16 cellular contexts compared by ENCODE assay signal in the genomic region with DNA sequence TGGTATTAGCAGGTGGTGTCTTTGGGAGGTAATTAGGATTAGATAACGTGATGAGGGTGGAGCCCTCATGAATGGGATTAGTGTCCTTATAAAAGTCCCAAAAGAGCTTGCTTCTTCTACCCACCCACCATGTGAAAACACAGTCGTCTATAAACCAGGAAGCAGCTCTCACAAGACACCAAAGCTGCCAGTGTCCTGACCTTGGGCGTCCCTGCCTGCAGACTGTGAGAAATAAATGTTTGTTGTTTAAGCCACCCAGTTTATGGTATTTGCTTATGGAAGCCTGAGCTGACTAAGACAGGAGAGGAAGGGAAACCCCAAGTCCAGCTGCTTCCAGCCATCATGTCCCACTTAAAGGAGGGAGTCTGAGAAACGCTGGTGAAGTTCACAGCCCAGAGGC. TPM values are rescaled to one million over a fixed set of nuclear protein-coding genes. Genes with fewer than 3 reads are reported as not detected.
DNase-seq lines count a peak whose midpoint lies in the region; ATAC-seq and TF ChIP-seq lines count a peak whose summit lies in the region.
"Had no signal": no experiment of that assay in that cellular context is flagged by ENCODE, and none has a peak within 500 bp of the region (broad histone marks: within the 10 kb centered on the region; RNA-seq: fewer than 3 reads in every experiment).

No MANE protein-coding gene starts in this region.

- peak overlapping the region; percentile 64 for H3K27ac ChIP-seq in 22Rv1
- H3K27ac ChIP-seq in Karpas-422 (ENCODE audit: low read length) = no peak overlapping the region
- H3K27ac ChIP-seq: cardiac muscle cell, epithelial cell of prostate, RWPE1 had no signal

- peaks cover 9% of the 10 kb centered on the region for H3K4me1 Mint-ChIP-seq in chondrocyte (ENCODE audit: low read depth)
- no peaks in the 10 kb centered on the region for H3K4me1 Mint-ChIP-seq in stimulated activated naive CD8-positive, alpha-beta T cell treated with anti-CD3 and anti-CD28 coated beads, Interleukin-15, amount 100 ng/mL, for 72 hours

- H3K79me2 ChIP-seq in Karpas-422 (ENCODE audit: low read length) = peaks cover 71% of the 10 kb centered on the region

- H3K4me2 ChIP-seq in Karpas-422 (ENCODE audit: low read depth, low read length, poor library complexity, severe bottlenecking) = no peak overlapping the region

- H3K36me3 Mint-ChIP-seq in chondrocyte (ENCODE audit: low read depth) = peaks cover 35% of the 10 kb centered on the region

- no peaks in the 10 kb centered on the region for H3K4me1 ChIP-seq in Karpas-422 (ENCODE audit: low read length)

- H2AFZ ChIP-seq in Karpas-422 (ENCODE audit: low read length) = no peak overlapping the region

- TF ChIP-seq CTCF in 22Rv1 (IDR thresholded peaks at IDR 0.05) (no peak), chondrocyte (IDR thresholded peaks at IDR 0.05) (no peak)

- no peak for DNase-seq in chondrocyte (ENCODE audit: low spot score)
- DNase-seq in left lobe of liver (ENCODE audit: low spot score) = peak; percentile 14
- DNase-seq in stimulated activated naive CD8-positive, alpha-beta T cell treated with anti-CD3 and anti-CD28 coated beads, Interleukin-15, amount 100 ng/mL, for 72 hours = no peak
- DNase-seq in GOT3 (lab: John Stamatoyannopoulos, UW) = no peak
- DNase-seq in Karpas-422 = no peak
- DNase-seq: Calu3, KBM-7, NCI-H1436 treated with DMSO at 0.1 percent for 48 hours, NCI-H526 treated with DMSO at 0.1 percent for 48 hours, nucleus accumbens had no signal

- no peak overlapping the region for H3K4me3 Mint-ChIP-seq in chondrocyte (ENCODE audit: unreplicated experiment)
- H3K4me3 Mint-ChIP-seq in stimulated activated naive CD8-positive, alpha-beta T cell treated with anti-CD3 and anti-CD28 coated beads, Interleukin-15, amount 100 ng/mL, for 72 hours = no peak overlapping the region

- H3K4me3 ChIP-seq in Karpas-422 (ENCODE audit: low read length) = no peak overlapping the region
- H3K4me3 ChIP-seq: cardiac muscle cell had no signal

- H3K9me3 Mint-ChIP-seq in chondrocyte (ENCODE audit: low read depth) = peaks cover 4% of the 10 kb centered on the region
- no peaks in the 10 kb centered on the region for H3K9me3 Mint-ChIP-seq in stimulated activated naive CD8-positive, alpha-beta T cell treated with anti-CD3 and anti-CD28 coated beads, Interleukin-15, amount 100 ng/mL, for 72 hours

- ATAC-seq in HG02852 (IDR thresholded peaks at IDR 0.05; ENCODE audit: unreplicated experiment) (peak; percentile 62), left lobe of liver (no peak), GM18867 (IDR thresholded peaks at IDR 0.05; ENCODE audit: unreplicated experiment) (no peak)
- no peak for ATAC-seq in stimulated activated naive CD8-positive, alpha-beta T cell treated with anti-CD3 and anti-CD28 coated beads, Interleukin-15, amount 100 ng/mL, for 72 hours

- peaks cover 45% of the 10 kb centered on the region for H3K36me3 ChIP-seq in Karpas-422 (ENCODE audit: insufficient read depth, low read length)
- H3K36me3 ChIP-seq: cardiac muscle cell had no signal

- H4K20me1 ChIP-seq in Karpas-422 (ENCODE audit: insufficient read depth, low read depth, low read length) = no peaks in the 10 kb centered on the region; the same call in 1 of the 2 replicates

- H3K9me3 ChIP-seq in Karpas-422 (ENCODE audit: low read length) = no peaks in the 10 kb centered on the region

- no peaks in the 10 kb centered on the region for H3K27me3 ChIP-seq in Karpas-422 (ENCODE audit: low read length)
- H3K27me3 ChIP-seq: cardiac muscle cell had no signal

- no peaks in the 10 kb centered on the region for H3K27me3 Mint-ChIP-seq in chondrocyte (ENCODE audit: low read depth)
- no peaks in the 10 kb centered on the region for H3K27me3 Mint-ChIP-seq in stimulated activated naive CD8-positive, alpha-beta T cell treated with anti-CD3 and anti-CD28 coated beads, Interleukin-15, amount 100 ng/mL, for 72 hours

- H3K27ac Mint-ChIP-seq in chondrocyte (ENCODE audit: unreplicated experiment) = peak overlapping the region; percentile 66
- no peak overlapping the region for H3K27ac Mint-ChIP-seq in stimulated activated naive CD8-positive, alpha-beta T cell treated with anti-CD3 and anti-CD28 coated beads, Interleukin-15, amount 100 ng/mL, for 72 hours

- no peaks in the 10 kb centered on the region for H3K9me2 ChIP-seq in Karpas-422 (replicated peaks; ENCODE audit: insufficient read depth, low read length)

- no peak overlapping the region for H3K9ac ChIP-seq in Karpas-422 (ENCODE audit: low read length)

RNA-seq across cellular contexts. Expression of gene ADI1, which starts 13.6 kb away (rescaled TPM):
- total RNA-seq in chondrocyte (38.0 to 51.2 TPM (median 41.8 TPM) in 3 replicates), left lobe of liver (297 TPM)
- 68.6 and 74.0 TPM in 2 replicates for total RNA-seq in Karpas-422 (2014; rRNA removed; shearing (Covaris generic); ENCODE audit: low replicate concordance)

RNA-seq across cellular contexts. Expression of gene RNASEH1, which starts 52.4 kb away (rescaled TPM):
- total RNA-seq in chondrocyte (28.9 to 32.7 TPM (median 29.2 TPM) in 3 replicates), left lobe of liver (9.5 TPM)
- 20.4 and 33.9 TPM in 2 replicates for total RNA-seq in Karpas-422 (2014; rRNA removed; shearing (Covaris generic); ENCODE audit: low replicate concordance)
